Comparison of ENCODE assay signal across 17 cellular contexts in genomic region chr18:78751664-78752063, GRCh38.
"Had no signal": no experiment of that assay in that cellular context is flagged by ENCODE, and none has a peak within 500 bp of the region (broad histone marks: within the 10 kb centered on the region; RNA-seq: fewer than 3 reads in every experiment).

No MANE protein-coding gene starts in this region.

- H3K4me1 ChIP-seq: neural progenitor cell, psoas muscle, sigmoid colon, testis, tibial artery, upper lobe of left lung had no signal

- H3K27me3 Mint-ChIP-seq: stimulated activated memory B cell treated with anti-CD40 and anti-IgM and Interleukin-4, amounts not matched to agents 10 μg/mL and 1 μg/mL and 100 μg/mL, for 72 hours had no signal

- H3K4me3 ChIP-seq: neural progenitor cell, psoas muscle, sigmoid colon, testis, tibial artery, upper lobe of left lung had no signal

- H3K4me1 Mint-ChIP-seq: naive thymus-derived CD4-positive, alpha-beta T cell; nephron; neural progenitor cell; stimulated activated memory B cell treated with anti-CD40 and anti-IgM and Interleukin-4, amounts not matched to agents 10 μg/mL and 1 μg/mL and 100 μg/mL, for 72 hours had no signal

- H3K36me3 ChIP-seq: neural progenitor cell, sigmoid colon, tibial artery, upper lobe of left lung had no signal

- H3K27me3 ChIP-seq: neural progenitor cell, testis, upper lobe of left lung had no signal

- H3K27ac ChIP-seq: neural progenitor cell, psoas muscle, sigmoid colon, testis, tibial artery, upper lobe of left lung had no signal

- H3K36me3 Mint-ChIP-seq: naive thymus-derived CD4-positive, alpha-beta T cell; neural progenitor cell; stimulated activated memory B cell treated with anti-CD40 and anti-IgM and Interleukin-4, amounts not matched to agents 10 μg/mL and 1 μg/mL and 100 μg/mL, for 72 hours had no signal

- H3K9me3 Mint-ChIP-seq: effector memory CD8-positive, alpha-beta T cell; nephron; neural progenitor cell had no signal

- ATAC-seq: effector memory CD8-positive, alpha-beta T cell; naive thymus-derived CD4-positive, alpha-beta T cell; psoas muscle; right cardiac atrium; stimulated activated memory B cell treated with anti-CD40 and anti-IgM and Interleukin-4, amounts not matched to agents 10 μg/mL and 1 μg/mL and 100 μg/mL, for 72 hours; stimulated activated naive CD8-positive, alpha-beta T cell treated with anti-CD3 and anti-CD28 coated beads, Interleukin-15, Interleukin-2, amounts not matched to agents 100 U/mL and 50 U/mL, for 24 hours had no signal

- H3K9me3 ChIP-seq: psoas muscle, sigmoid colon, testis, upper lobe of left lung had no signal

- H3K9ac ChIP-seq: neural progenitor cell had no signal

- H3K4me3 Mint-ChIP-seq: effector memory CD8-positive, alpha-beta T cell; naive thymus-derived CD4-positive, alpha-beta T cell; nephron; neural progenitor cell; stimulated activated memory B cell treated with anti-CD40 and anti-IgM and Interleukin-4, amounts not matched to agents 10 μg/mL and 1 μg/mL and 100 μg/mL, for 72 hours had no signal

- DNase-seq: dermis blood vessel endothelial cell; effector memory CD8-positive, alpha-beta T cell; mesenchymal stem cell; midbrain; naive thymus-derived CD4-positive, alpha-beta T cell; psoas muscle; right cardiac atrium; sigmoid colon; stimulated activated CD4-positive, alpha-beta T cell treated with anti-CD3 and anti-CD28 coated beads, Interleukin-4, amount 100 ng/mL, for 4 hours; stimulated activated naive CD8-positive, alpha-beta T cell treated with anti-CD3 and anti-CD28 coated beads, Interleukin-15, Interleukin-2, amounts not matched to agents 100 U/mL and 50 U/mL, for 24 hours; substantia nigra; testis; upper lobe of left lung had no signal

- H3K27ac Mint-ChIP-seq: effector memory CD8-positive, alpha-beta T cell; naive thymus-derived CD4-positive, alpha-beta T cell; nephron; neural progenitor cell; stimulated activated memory B cell treated with anti-CD40 and anti-IgM and Interleukin-4, amounts not matched to agents 10 μg/mL and 1 μg/mL and 100 μg/mL, for 72 hours had no signal
